In genomic region chr2:128421286-128421685, GRCh38 we compare ENCODE assay signal across 17 cellular contexts.
DNase-seq lines count a peak whose midpoint lies in the region; TF ChIP-seq lines count a peak whose summit lies in the region.
"Had no signal": no experiment of that assay in that cellular context is flagged by ENCODE, and none has a peak within 500 bp of the region (broad histone marks: within the 10 kb centered on the region; RNA-seq: fewer than 3 reads in every experiment).

No MANE protein-coding gene starts in this region.

- no peaks in the 10 kb centered on the region for H3K4me1 Mint-ChIP-seq in activated CD4-positive, alpha-beta memory T cell treated with anti-CD3 and anti-CD28 coated beads, Interleukin-2, amount 10 ng/mL, durations not matched to agents 7 days and 5 days
- no peaks in the 10 kb centered on the region for H3K4me1 Mint-ChIP-seq in activated CD4-positive, alpha-beta memory T cell treated with anti-CD3 and anti-CD28 coated beads for 36 hours (ENCODE audit: low read depth)
- no peaks in the 10 kb centered on the region for H3K4me1 Mint-ChIP-seq in endothelial cell (ENCODE audit: unreplicated experiment)
- H3K4me1 Mint-ChIP-seq: B cell had no signal

- H3K27me3 Mint-ChIP-seq in activated CD4-positive, alpha-beta memory T cell treated with anti-CD3 and anti-CD28 coated beads, Interleukin-2, amount 10 ng/mL, durations not matched to agents 7 days and 5 days = no peaks in the 10 kb centered on the region
- H3K27me3 Mint-ChIP-seq in activated CD4-positive, alpha-beta memory T cell treated with anti-CD3 and anti-CD28 coated beads for 36 hours = peaks cover 3% of the 10 kb centered on the region
- peaks cover 4% of the 10 kb centered on the region for H3K27me3 Mint-ChIP-seq in endothelial cell (ENCODE audit: unreplicated experiment)
- H3K27me3 Mint-ChIP-seq: B cell had no signal

- CTCF ChIA-PET in activated CD4-positive, alpha-beta memory T cell treated with anti-CD3 and anti-CD28 coated beads, Interleukin-2, amount 10 ng/mL, durations not matched to agents 7 days and 5 days (lab: Charles Lee) = no interaction called here
- CTCF ChIA-PET in activated CD4-positive, alpha-beta memory T cell treated with anti-CD3 and anti-CD28 coated beads for 36 hours (lab: Charles Lee) = no interaction called here

- POLR2A ChIA-PET in activated CD4-positive, alpha-beta memory T cell treated with anti-CD3 and anti-CD28 coated beads, Interleukin-2, amount 10 ng/mL, durations not matched to agents 7 days and 5 days (lab: Charles Lee) = no interaction called here
- POLR2A ChIA-PET in activated CD4-positive, alpha-beta memory T cell treated with anti-CD3 and anti-CD28 coated beads for 36 hours (lab: Charles Lee) = no interaction called here

- DNase-seq in activated CD4-positive, alpha-beta memory T cell treated with anti-CD3 and anti-CD28 coated beads, Interleukin-2, amount 10 ng/mL, durations not matched to agents 7 days and 5 days = peak; percentile 12
- no peak for DNase-seq in activated CD4-positive, alpha-beta memory T cell treated with anti-CD3 and anti-CD28 coated beads for 36 hours
- DNase-seq in RPMI8226 (peak; percentile 85), endothelial cell (ENCODE audit: low spot score) (peak; percentile 0), NCI-H146 (lab: John Stamatoyannopoulos, UW) (no peak), HPDE6-E6E7 (ENCODE audit: extremely low spot score) (no peak), NCI-H2196 treated with DMSO at 0.1 percent for 48 hours (lab: John Stamatoyannopoulos, UW; ENCODE audit: unreplicated experiment) (no peak)
- peak; percentile 8 for DNase-seq in stimulated activated CD8-positive, alpha-beta memory T cell treated with anti-CD3 and anti-CD28 coated beads, Interleukin-4, amount 100 ng/mL, for 48 hours
- DNase-seq: COR-L47, Kasumi-1, NCI-H187 treated with DMSO at 0.1 percent for 48 hours, NCI-H345, NCI-H82, WERI-Rb-1 had no signal

- intact Hi-C loops in activated CD4-positive, alpha-beta memory T cell treated with anti-CD3 and anti-CD28 coated beads for 36 hours (cut with micrococcal nuclease) = no loop called here

- H3K9me3 Mint-ChIP-seq in activated CD4-positive, alpha-beta memory T cell treated with anti-CD3 and anti-CD28 coated beads, Interleukin-2, amount 10 ng/mL, durations not matched to agents 7 days and 5 days = no peaks in the 10 kb centered on the region
- peaks cover 5% of the 10 kb centered on the region for H3K9me3 Mint-ChIP-seq in activated CD4-positive, alpha-beta memory T cell treated with anti-CD3 and anti-CD28 coated beads for 36 hours
- peaks cover 7% of the 10 kb centered on the region for H3K9me3 Mint-ChIP-seq in endothelial cell (ENCODE audit: unreplicated experiment)

- no peak overlapping the region for H3K27ac Mint-ChIP-seq in activated CD4-positive, alpha-beta memory T cell treated with anti-CD3 and anti-CD28 coated beads, Interleukin-2, amount 10 ng/mL, durations not matched to agents 7 days and 5 days
- no peak overlapping the region for H3K27ac Mint-ChIP-seq in activated CD4-positive, alpha-beta memory T cell treated with anti-CD3 and anti-CD28 coated beads for 36 hours
- no peak overlapping the region for H3K27ac Mint-ChIP-seq in endothelial cell (ENCODE audit: unreplicated experiment)
- H3K27ac Mint-ChIP-seq: B cell, progenitor cell of endocrine pancreas had no signal

- H3K4me3 Mint-ChIP-seq in activated CD4-positive, alpha-beta memory T cell treated with anti-CD3 and anti-CD28 coated beads, Interleukin-2, amount 10 ng/mL, durations not matched to agents 7 days and 5 days = no peak overlapping the region
- H3K4me3 Mint-ChIP-seq in activated CD4-positive, alpha-beta memory T cell treated with anti-CD3 and anti-CD28 coated beads for 36 hours = no peak overlapping the region
- H3K4me3 Mint-ChIP-seq in endothelial cell (ENCODE audit: unreplicated experiment) = no peak overlapping the region
- H3K4me3 Mint-ChIP-seq: B cell, neural crest cell had no signal

- TF ChIP-seq CTCF in endothelial cell (IDR thresholded peaks at IDR 0.05; ENCODE audit: unreplicated experiment) = no peak

- no peaks in the 10 kb centered on the region for H3K36me3 Mint-ChIP-seq in activated CD4-positive, alpha-beta memory T cell treated with anti-CD3 and anti-CD28 coated beads, Interleukin-2, amount 10 ng/mL, durations not matched to agents 7 days and 5 days (ENCODE audit: low read depth)
- H3K36me3 Mint-ChIP-seq in activated CD4-positive, alpha-beta memory T cell treated with anti-CD3 and anti-CD28 coated beads for 36 hours = no peaks in the 10 kb centered on the region
- peaks cover 12% of the 10 kb centered on the region for H3K36me3 Mint-ChIP-seq in endothelial cell (ENCODE audit: low read depth, unreplicated experiment)

Comparison
In these comparisons a context has a peak if more than half of its experiments do, and no peak if none do; other contexts are left out.
1. DNase-seq: peak in activated CD4-positive, alpha-beta memory T cell treated with anti-CD3 and anti-CD28 coated beads, Interleukin-2, amount 10 ng/mL, durations not matched to agents 7 days and 5 days (single experiment), RPMI8226 (single experiment), endothelial cell (single experiment) and stimulated activated CD8-positive, alpha-beta memory T cell treated with anti-CD3 and anti-CD28 coated beads, Interleukin-4, amount 100 ng/mL, for 48 hours (single experiment); none in activated CD4-positive, alpha-beta memory T cell treated with anti-CD3 and anti-CD28 coated beads for 36 hours (single experiment), NCI-H146 (single experiment), HPDE6-E6E7 (single experiment) and NCI-H2196 treated with DMSO at 0.1 percent for 48 hours (single experiment).